18 cellular contexts compared by ENCODE assay signal in genomic region chr19:28631931-28632330, GRCh38.
DNase-seq lines count a peak whose midpoint lies in the region; ATAC-seq and TF ChIP-seq lines count a peak whose summit lies in the region.
"Had no signal": no experiment of that assay in that cellular context is flagged by ENCODE, and none has a peak within 500 bp of the region (broad histone marks: within the 10 kb centered on the region; RNA-seq: fewer than 3 reads in every experiment).

No MANE protein-coding gene starts in this region.

- DNase-seq in Jurkat, Clone E6-1 (ENCODE audit: low read depth, low spot score): peak; percentile 70
- DNase-seq in RPMI8226 (peak; percentile 74), natural killer cell (no peak), activated gamma-delta T cell treated with Interleukin-2 at 50 U/mL for 16 hours (no peak), gastrocnemius medialis (no peak), T-helper 9 cell (no peak)
- DNase-seq: ACHN, DMS 273 treated with DMSO at 0.1 percent for 48 hours, GOT3, NCI-H1048, NCI-H146, NCI-H2227 treated with DMSO at 0.1 percent for 48 hours, NCI-H524 treated with DMSO at 0.1 percent for 48 hours, SHP77 had no signal

- no peak for TF ChIP-seq POLR2A in gastrocnemius medialis (IDR thresholded peaks at IDR 0.05)

- peaks cover 4 to 5% of the 10 kb centered on the region in 2 donors for H3K9me3 Mint-ChIP-seq in natural killer cell

- peaks cover 5% of the 10 kb centered on the region for H3K36me3 Mint-ChIP-seq in natural killer cell

- H3K27me3 ChIP-seq in BLaER1 treated with 17β-estradiol and CSF1 and Interleukin-3, amounts not matched to agents 10 nM and 100 nM: no peaks in the 10 kb centered on the region
- no peaks in the 10 kb centered on the region for H3K27me3 ChIP-seq in gastrocnemius medialis

- intact Hi-C loops in natural killer cell (cut with micrococcal nuclease) (loop anchor here (2.0 kb wide), 2 partner anchors 79 to 389 kb away; no protein-coding TSS in a partner anchor), gastrocnemius medialis (cut with DNase I; ENCODE audit: low total_unique reads) (loop anchor here (10.0 kb wide), 1 partner anchor 77 kb away; no protein-coding TSS in a partner anchor)

- H3K27ac ChIP-seq in BLaER1 treated with 17β-estradiol and CSF1 and Interleukin-3, amounts not matched to agents 10 nM and 100 nM: 0 out of 22 replicates have a peak overlapping the region, but pooled peaks of 1 of the 11 experiments have one; percentile 6
- H3K27ac ChIP-seq in gastrocnemius medialis: no peak overlapping the region

- in situ Hi-C loops in gastrocnemius medialis (cut with MboI; ENCODE audit: low sequenced_read_pairs in 4 of 4): loop anchor here (5.0 kb wide), 1 partner anchor 165 kb away; no protein-coding TSS in a partner anchor

- peaks cover 0 to under 1% of the 10 kb centered on the region in 2 donors for H3K27me3 Mint-ChIP-seq in natural killer cell (ENCODE audit: low read depth in 2 of 2)

- peak overlapping the region; percentile 39 to 86 for H3K27ac Mint-ChIP-seq in natural killer cell

- peak overlapping the region in 7 of 11 experiments; percentile 50 to 81 (median 62); a peak in 14 of 22 replicates for H3K4me2 ChIP-seq in BLaER1 treated with 17β-estradiol and CSF1 and Interleukin-3, amounts not matched to agents 10 nM and 100 nM

- H3K4me1 ChIP-seq in BLaER1 treated with 17β-estradiol and CSF1 and Interleukin-3, amounts not matched to agents 10 nM and 100 nM: peaks cover 0 to 21% (median 17%) of the 10 kb centered on the region in 10 experiments; a peak in 16 of 20 replicates
- H3K4me1 ChIP-seq in gastrocnemius medialis: no peaks in the 10 kb centered on the region

- peak overlapping the region; percentile 17 for H3K4me3 Mint-ChIP-seq in natural killer cell

- H3K9ac ChIP-seq in BLaER1 treated with 17β-estradiol and CSF1 and Interleukin-3, amounts not matched to agents 10 nM and 100 nM: no peak overlapping the region

- TF ChIP-seq CTCF in natural killer cell (IDR thresholded peaks at IDR 0.05): no peak
- TF ChIP-seq CTCF in gastrocnemius medialis (IDR thresholded peaks at IDR 0.05 in 4 of 5, conservative IDR thresholded peaks at IDR 0.05 in 1 of 5): no peak

- no peaks in the 10 kb centered on the region for H3K36me3 ChIP-seq in BLaER1 treated with 17β-estradiol and CSF1 and Interleukin-3, amounts not matched to agents 10 nM and 100 nM
- no peaks in the 10 kb centered on the region for H3K36me3 ChIP-seq in gastrocnemius medialis

- ATAC-seq in natural killer cell (no peak), gastrocnemius medialis (no peak)
- ATAC-seq: HepG2, Panc1, SK-N-SH treated with all-trans-retinoic acid at 6 μM for 48 hours had no signal

- peaks cover 21 to 35% (median 26%) of the 10 kb centered on the region in 11 experiments for H3K9me3 ChIP-seq in BLaER1 treated with 17β-estradiol and CSF1 and Interleukin-3, amounts not matched to agents 10 nM and 100 nM (replicated peaks in 1 of 11)
- H3K9me3 ChIP-seq in gastrocnemius medialis: no peaks in the 10 kb centered on the region

- no peak overlapping the region for H3K4me3 ChIP-seq in BLaER1 treated with 17β-estradiol and CSF1 and Interleukin-3, amounts not matched to agents 10 nM and 100 nM
- peak overlapping the region; percentile 33 for H3K4me3 ChIP-seq in Jurkat, Clone E6-1 (ENCODE audit: low read length)
- no peak overlapping the region for H3K4me3 ChIP-seq in gastrocnemius medialis

- no peaks in the 10 kb centered on the region for H4K20me1 ChIP-seq in BLaER1 treated with 17β-estradiol and CSF1 and Interleukin-3, amounts not matched to agents 10 nM and 100 nM

- H3K4me1 Mint-ChIP-seq in natural killer cell: peaks cover 27 to 39% of the 10 kb centered on the region in 2 donors

Comparison
In these comparisons a context has a peak if more than half of its experiments do, and no peak if none do; other contexts are left out.
1. DNase-seq: peak in Jurkat, Clone E6-1 (single experiment) and RPMI8226 (single experiment); none in natural killer cell (single experiment), activated gamma-delta T cell treated with Interleukin-2 at 50 U/mL for 16 hours (single experiment), gastrocnemius medialis (0 of 2) and T-helper 9 cell (single experiment).